Comparison of ENCODE assay signal across 12 cellular contexts in the genomic region with DNA sequence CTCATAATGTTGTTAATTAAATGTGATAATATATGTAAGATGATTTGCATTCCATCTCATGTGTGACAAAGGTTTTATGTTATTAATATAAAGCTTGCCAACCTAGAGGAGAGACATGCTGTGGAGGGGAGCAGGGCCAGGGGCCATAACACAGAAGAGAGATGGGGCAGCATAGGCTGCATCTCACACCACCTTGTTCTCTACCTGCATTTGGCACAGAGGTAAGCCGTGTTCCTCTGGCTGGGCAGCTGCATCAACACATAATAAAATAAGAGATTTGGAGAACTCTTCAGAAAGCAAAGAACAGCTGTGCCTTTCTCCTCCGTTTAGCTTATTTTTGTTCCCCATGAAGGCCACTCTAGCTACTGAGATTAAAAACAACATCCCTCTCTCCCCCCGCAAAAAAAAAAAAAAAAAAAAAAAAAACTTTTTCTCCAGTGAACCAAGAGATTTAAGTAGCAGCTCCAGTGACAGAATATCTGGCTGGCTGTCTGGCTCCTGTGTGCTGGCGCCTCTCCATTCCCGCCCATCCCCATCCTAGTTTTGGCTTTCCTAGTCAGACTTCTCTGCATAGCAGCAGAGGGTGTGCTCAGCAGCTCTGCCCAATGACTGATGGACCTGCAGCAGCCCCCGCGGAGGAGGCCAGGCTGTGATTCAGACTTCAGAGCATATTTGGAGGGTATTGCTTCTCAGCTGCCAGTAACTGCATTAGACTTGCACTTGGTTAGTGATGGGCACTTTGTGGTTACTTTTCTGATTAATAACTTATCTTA. TPM values are rescaled to one million over a fixed set of nuclear protein-coding genes. Genes with fewer than 3 reads are reported as not detected.
A peak's percentile ranks its signal among the peaks of the same experiment; 100 is the strongest.
DNase-seq lines count a peak whose midpoint lies in the region; ATAC-seq, FAIRE-seq and TF ChIP-seq lines count a peak whose summit lies in the region.
"Had no signal": no experiment of that assay in that cellular context is flagged by ENCODE, and none has a peak within 500 bp of the region (broad histone marks: within the 10 kb centered on the region; RNA-seq: fewer than 3 reads in every experiment).

No MANE protein-coding gene starts in this region.

- H3K9me3 Mint-ChIP-seq in activated T-helper 1 cell treated with anti-CD3 and anti-CD28 coated beads, Interleukin-12 subunit alpha, Interleukin-12 subunit beta, Interleukin-2, Interleukin-4 antibody, amounts not matched to agents 30 ng/mL and 10 ng/mL and 1 ng/mL, durations not matched to agents 14 hours and 24 hours and 36 hours: no peaks in the 10 kb centered on the region
- H3K9me3 Mint-ChIP-seq: CD8-positive, alpha-beta T cell; stimulated activated naive B cell treated with anti-CD40 and anti-IgM and Interleukin-4, amounts not matched to agents 10 μg/mL and 1 μg/mL and 100 μg/mL, for 72 hours had no signal

- no peak overlapping the region for H3K4me3 ChIP-seq in A549
- no peak overlapping the region for H3K4me3 ChIP-seq in brain microvascular endothelial cell (ENCODE audit: low read depth, low read length)

- H3K4me2 ChIP-seq in A549: no peak overlapping the region

- no peaks in the 10 kb centered on the region for H3K4me1 Mint-ChIP-seq in activated T-helper 1 cell treated with anti-CD3 and anti-CD28 coated beads, Interleukin-12 subunit alpha, Interleukin-12 subunit beta, Interleukin-2, Interleukin-4 antibody, amounts not matched to agents 30 ng/mL and 10 ng/mL and 1 ng/mL, durations not matched to agents 14 hours and 24 hours and 36 hours (ENCODE audit: low read depth)
- H3K4me1 Mint-ChIP-seq: stimulated activated naive B cell treated with anti-CD40 and anti-IgM and Interleukin-4, amounts not matched to agents 10 μg/mL and 1 μg/mL and 100 μg/mL, for 72 hours had no signal

- TF ChIP-seq EP300 in A549 (IDR thresholded peaks at IDR 0.05): no peak

- ATAC-seq in A549 (peak; percentile 64 to 87), left colon (no peak), HG02642 (IDR thresholded peaks at IDR 0.05; ENCODE audit: poor library complexity, unreplicated experiment) (no peak), HG02870 (IDR thresholded peaks at IDR 0.05; ENCODE audit: unreplicated experiment) (no peak)
- ATAC-seq: CD8-positive, alpha-beta T cell; stimulated activated naive B cell treated with anti-CD40 and anti-IgM and Interleukin-4, amounts not matched to agents 10 μg/mL and 1 μg/mL and 100 μg/mL, for 72 hours had no signal

- peak in 1 of 2 experiments; percentile 41 for DNase-seq in A549 (ENCODE audit: low read depth in 1 of 2, low spot score in 1 of 2)
- DNase-seq in HPDE6-E6E7 (ENCODE audit: extremely low spot score): peak; percentile 21
- DNase-seq in brain microvascular endothelial cell: peak; percentile 2
- DNase-seq in left colon: peak; percentile 14 to 23
- DNase-seq in activated T-helper 1 cell treated with anti-CD3 and anti-CD28 coated beads, Interleukin-12 subunit alpha, Interleukin-12 subunit beta, Interleukin-2, Interleukin-4 antibody, amounts not matched to agents 30 ng/mL and 10 ng/mL and 1 ng/mL, durations not matched to agents 14 hours and 24 hours and 36 hours (ENCODE audit: low spot score): no peak
- no peak for DNase-seq in NK-92 (lab: John Stamatoyannopoulos, UW; ENCODE audit: unreplicated experiment)
- DNase-seq: CD8-positive, alpha-beta T cell; stimulated activated naive B cell treated with anti-CD40 and anti-IgM and Interleukin-4, amounts not matched to agents 10 μg/mL and 1 μg/mL and 100 μg/mL, for 72 hours had no signal

- no peak for TF ChIP-seq RAD21 in A549 (conservative IDR thresholded peaks at IDR 0.05 in 1 of 2, IDR thresholded peaks at IDR 0.05 in 1 of 2)

- CTCF ChIA-PET in A549 (lab: Yijun Ruan, JAX): interaction anchor here (0.7 to 1.2 kb wide), 2 partner anchors 61 to 233 kb away, joined by 3 read pairs; no protein-coding TSS in a partner anchor

- no peak overlapping the region for H3K4me3 Mint-ChIP-seq in activated T-helper 1 cell treated with anti-CD3 and anti-CD28 coated beads, Interleukin-12 subunit alpha, Interleukin-12 subunit beta, Interleukin-2, Interleukin-4 antibody, amounts not matched to agents 30 ng/mL and 10 ng/mL and 1 ng/mL, durations not matched to agents 14 hours and 24 hours and 36 hours
- H3K4me3 Mint-ChIP-seq: CD8-positive, alpha-beta T cell; stimulated activated naive B cell treated with anti-CD40 and anti-IgM and Interleukin-4, amounts not matched to agents 10 μg/mL and 1 μg/mL and 100 μg/mL, for 72 hours had no signal

- no peaks in the 10 kb centered on the region for H3K36me3 Mint-ChIP-seq in activated T-helper 1 cell treated with anti-CD3 and anti-CD28 coated beads, Interleukin-12 subunit alpha, Interleukin-12 subunit beta, Interleukin-2, Interleukin-4 antibody, amounts not matched to agents 30 ng/mL and 10 ng/mL and 1 ng/mL, durations not matched to agents 14 hours and 24 hours and 36 hours (ENCODE audit: low read depth)
- H3K36me3 Mint-ChIP-seq: CD8-positive, alpha-beta T cell; stimulated activated naive B cell treated with anti-CD40 and anti-IgM and Interleukin-4, amounts not matched to agents 10 μg/mL and 1 μg/mL and 100 μg/mL, for 72 hours had no signal

- H3K4me1 ChIP-seq in A549: no peaks in the 10 kb centered on the region

- H3K27me3 Mint-ChIP-seq in activated T-helper 1 cell treated with anti-CD3 and anti-CD28 coated beads, Interleukin-12 subunit alpha, Interleukin-12 subunit beta, Interleukin-2, Interleukin-4 antibody, amounts not matched to agents 30 ng/mL and 10 ng/mL and 1 ng/mL, durations not matched to agents 14 hours and 24 hours and 36 hours (ENCODE audit: insufficient read depth): no peaks in the 10 kb centered on the region

- no peaks in the 10 kb centered on the region for H3K27me3 ChIP-seq in brain microvascular endothelial cell (replicated peaks)

- H3K27ac ChIP-seq in A549 (no peak overlapping the region), brain microvascular endothelial cell (no peak overlapping the region)

- H3K36me3 ChIP-seq in brain microvascular endothelial cell (replicated peaks): no peaks in the 10 kb centered on the region

- no peak for TF ChIP-seq POLR2A in A549 (IDR thresholded peaks at IDR 0.05; ENCODE audit: low read length)

- TF ChIP-seq CTCF in A549 (IDR thresholded peaks at IDR 0.05) (no peak), brain microvascular endothelial cell (IDR thresholded peaks at IDR 0.05; ENCODE audit: low read depth, low read length, missing control alignments) (no peak)

- no peak for FAIRE-seq in A549 (lab: Jason Lieb, UNC)

- no peak overlapping the region for H3K27ac Mint-ChIP-seq in activated T-helper 1 cell treated with anti-CD3 and anti-CD28 coated beads, Interleukin-12 subunit alpha, Interleukin-12 subunit beta, Interleukin-2, Interleukin-4 antibody, amounts not matched to agents 30 ng/mL and 10 ng/mL and 1 ng/mL, durations not matched to agents 14 hours and 24 hours and 36 hours
- H3K27ac Mint-ChIP-seq: CD8-positive, alpha-beta T cell; stimulated activated naive B cell treated with anti-CD40 and anti-IgM and Interleukin-4, amounts not matched to agents 10 μg/mL and 1 μg/mL and 100 μg/mL, for 72 hours had no signal

- intact Hi-C loops in left colon (cut with DNase I, micrococcal nuclease): no loop called here
- intact Hi-C loops in activated T-helper 1 cell treated with anti-CD3 and anti-CD28 coated beads, Interleukin-12 subunit alpha, Interleukin-12 subunit beta, Interleukin-2, Interleukin-4 antibody, amounts not matched to agents 30 ng/mL and 10 ng/mL and 1 ng/mL, durations not matched to agents 14 hours and 24 hours and 36 hours (cut with micrococcal nuclease): no loop called here

- WGBS in A549 (ENCODE audit: missing lambda C conversion rate): 50% methylated on average over 7 of the region's 7 CpGs

- in situ Hi-C loops in brain microvascular endothelial cell (cut with HindIII; ENCODE audit: low pct_ligation_motif_present, low sequenced_read_pairs): no loop called here

- POLR2A ChIA-PET in A549 (lab: Yijun Ruan, JAX): interaction anchor here (0.7 kb wide), 1 partner anchor 50 kb away, joined by 4 read pairs; no protein-coding TSS in a partner anchor

- no peaks in the 10 kb centered on the region for H3K9me3 ChIP-seq in A549

TF ChIP-seq in A549, 52 proteins besides CTCF, POLR2A, EP300 and RAD21:
- TF ChIP-seq ZFP36 (IDR thresholded peaks at IDR 0.05; ENCODE audit: borderline replicate concordance, partially characterized antibody) (no peak), ESRRA (IDR thresholded peaks at IDR 0.05; ENCODE audit: borderline replicate concordance, low read length) (no peak), CBX8 (IDR thresholded peaks at IDR 0.05) (no peak), CBX2 (IDR thresholded peaks at IDR 0.05; ENCODE audit: borderline replicate concordance, low read depth) (no peak)

RNA-seq across cellular contexts. Expression of a gene that starts 52.2 kb away (rescaled TPM):
- polyA plus RNA-seq in A549 (2011; rRNA removed) (0.08 and 0.12 TPM in 2 replicates), A549 (2017; fragmentation: RNase III; extraction: RNeasy Plus Mini Kit Qiagen cat#74134 plus additional on column Dnase treatment) (not detected in 3 replicates)
- 0.03 TPM in 1 of 2 replicates, not detected in the other for polyA plus RNA-seq in A549 (2012; cell fraction: cytosol; rRNA removed)
- polyA plus RNA-seq in A549 (2012; cell fraction: nucleus; rRNA removed): 0.01 and 0.04 TPM in 2 replicates
- not detected in 2 replicates for polyA minus RNA-seq in A549 (2011; rRNA and poly(A)+ RNA removed)
- total RNA-seq in left colon: under 1 TPM; 0.21 to 0.61 TPM
- not detected in 2 replicates for total RNA-seq in activated T-helper 1 cell treated with anti-CD3 and anti-CD28 coated beads, Interleukin-12 subunit alpha, Interleukin-12 subunit beta, Interleukin-2, Interleukin-4 antibody, amounts not matched to agents 30 ng/mL and 10 ng/mL and 1 ng/mL, durations not matched to agents 14 hours and 24 hours and 36 hours
- total RNA-seq: CD8-positive, alpha-beta T cell; epithelial cell of proximal tubule; osteocyte had no signal

Comparison
In these comparisons a context has a peak if more than half of its experiments do, and no peak if none do; other contexts are left out.
1. ATAC-seq: peak in A549 (2 of 2); none in left colon (single experiment), HG02642 (single experiment) and HG02870 (single experiment).
2. DNase-seq: peak in HPDE6-E6E7 (single experiment), brain microvascular endothelial cell (single experiment) and left colon (2 of 2); none in activated T-helper 1 cell treated with anti-CD3 and anti-CD28 coated beads, Interleukin-12 subunit alpha, Interleukin-12 subunit beta, Interleukin-2, Interleukin-4 antibody, amounts not matched to agents 30 ng/mL and 10 ng/mL and 1 ng/mL, durations not matched to agents 14 hours and 24 hours and 36 hours (single experiment) and NK-92 (single experiment).